14 cellular contexts compared by ENCODE assay signal in genomic region chr14:90676859-90677258, GRCh38.
DNase-seq lines count a peak whose midpoint lies in the region; TF ChIP-seq lines count a peak whose summit lies in the region.
"Had no signal": no experiment of that assay in that cellular context is flagged by ENCODE, and none has a peak within 500 bp of the region (broad histone marks: within the 10 kb centered on the region; RNA-seq: fewer than 3 reads in every experiment).

No MANE protein-coding gene starts in this region.

- intact Hi-C loops in activated naive CD4-positive, alpha-beta T cell treated with anti-CD3 and anti-CD28 coated beads for 36 hours (cut with micrococcal nuclease): loop anchor here (1.0 to 10.0 kb wide), 5 partner anchors 19 to 722 kb away; partner anchors contain the start of genes EFCAB11 and TDP1
- intact Hi-C loops in tibial artery (cut with DNase I; ENCODE audit: low total_unique reads): loop anchor here (10.0 kb wide), 2 partner anchors 52 to 152 kb away; no protein-coding TSS in a partner anchor

- H3K4me3 Mint-ChIP-seq in activated naive CD4-positive, alpha-beta T cell treated with anti-CD3 and anti-CD28 coated beads for 36 hours: no peak overlapping the region
- H3K4me3 Mint-ChIP-seq: nephron progenitor cell had no signal

- peak overlapping the region; percentile 82 for H3K27ac Mint-ChIP-seq in activated naive CD4-positive, alpha-beta T cell treated with anti-CD3 and anti-CD28 coated beads for 36 hours
- H3K27ac Mint-ChIP-seq: nephron progenitor cell had no signal

- H3K27ac ChIP-seq in tibial artery: peak overlapping the region; percentile 89 to 91

- H3K27me3 Mint-ChIP-seq in activated naive CD4-positive, alpha-beta T cell treated with anti-CD3 and anti-CD28 coated beads for 36 hours (ENCODE audit: low read depth): no peaks in the 10 kb centered on the region

- peaks cover 38% of the 10 kb centered on the region for H3K4me1 Mint-ChIP-seq in activated naive CD4-positive, alpha-beta T cell treated with anti-CD3 and anti-CD28 coated beads for 36 hours (ENCODE audit: low read depth)

- no peaks in the 10 kb centered on the region for H3K36me3 Mint-ChIP-seq in activated naive CD4-positive, alpha-beta T cell treated with anti-CD3 and anti-CD28 coated beads for 36 hours (ENCODE audit: low read depth)

- no peak for DNase-seq in activated naive CD4-positive, alpha-beta T cell treated with anti-CD3 and anti-CD28 coated beads for 36 hours
- no peak for DNase-seq in activated naive CD4-positive, alpha-beta T cell (lab: John Stamatoyannopoulos, UW)
- DNase-seq in amniotic epithelial cell (ENCODE audit: low read depth) (peak; percentile 97), iris pigment epithelial cell (ENCODE audit: low read depth) (peak; percentile 31), tibial artery (no peak), NCI-H2029 treated with DMSO at 0.1 percent for 48 hours (lab: John Stamatoyannopoulos, UW) (no peak)
- DNase-seq in stimulated activated CD4-positive, alpha-beta T cell treated with anti-CD3 and anti-CD28 coated beads, Interleukin-4, amount 100 ng/mL, for 24 hours: no peak
- DNase-seq in NK-92 treated with Interleukin-12 subunit alpha and Interleukin-12 subunit beta, amount 100 ng/mL, for 24 hours (lab: John Stamatoyannopoulos, UW): no peak
- DNase-seq: DMS53, NCI-H1417, NCI-H524 treated with DMSO at 0.1 percent for 48 hours, nephron progenitor cell, RPMI8226 had no signal

- H3K4me3 ChIP-seq in tibial artery: no peak overlapping the region
- H3K4me3 ChIP-seq: skin epidermis had no signal

- H3K9me3 ChIP-seq in tibial artery: no peaks in the 10 kb centered on the region

- no peak for TF ChIP-seq CTCF in tibial artery (IDR thresholded peaks at IDR 0.05)

- H3K36me3 ChIP-seq in tibial artery: no peaks in the 10 kb centered on the region

- H3K27me3 ChIP-seq in tibial artery: no peaks in the 10 kb centered on the region

- H3K9me3 Mint-ChIP-seq in activated naive CD4-positive, alpha-beta T cell treated with anti-CD3 and anti-CD28 coated beads for 36 hours: no peaks in the 10 kb centered on the region
- H3K9me3 Mint-ChIP-seq: nephron progenitor cell had no signal

- CTCF ChIA-PET in activated naive CD4-positive, alpha-beta T cell treated with anti-CD3 and anti-CD28 coated beads for 36 hours (lab: Charles Lee): interaction anchor here (0.9 kb wide), 1 partner anchor 165 kb away, joined by 3 read pairs; no protein-coding TSS in a partner anchor

- peaks cover 3 to 45% (median 24%) of the 10 kb centered on the region in 4 donors for H3K4me1 ChIP-seq in tibial artery

Comparison
In these comparisons a context has a peak if more than half of its experiments do, and no peak if none do; other contexts are left out.
1. DNase-seq: peak in amniotic epithelial cell (single experiment) and iris pigment epithelial cell (single experiment); none in activated naive CD4-positive, alpha-beta T cell treated with anti-CD3 and anti-CD28 coated beads for 36 hours (single experiment), activated naive CD4-positive, alpha-beta T cell (0 of 4), tibial artery (0 of 2), stimulated activated CD4-positive, alpha-beta T cell treated with anti-CD3 and anti-CD28 coated beads, Interleukin-4, amount 100 ng/mL, for 24 hours (single experiment), NK-92 treated with Interleukin-12 subunit alpha and Interleukin-12 subunit beta, amount 100 ng/mL, for 24 hours (single experiment) and NCI-H2029 treated with DMSO at 0.1 percent for 48 hours (single experiment).